13 cellular contexts compared by ENCODE assay signal in the genomic region with DNA sequence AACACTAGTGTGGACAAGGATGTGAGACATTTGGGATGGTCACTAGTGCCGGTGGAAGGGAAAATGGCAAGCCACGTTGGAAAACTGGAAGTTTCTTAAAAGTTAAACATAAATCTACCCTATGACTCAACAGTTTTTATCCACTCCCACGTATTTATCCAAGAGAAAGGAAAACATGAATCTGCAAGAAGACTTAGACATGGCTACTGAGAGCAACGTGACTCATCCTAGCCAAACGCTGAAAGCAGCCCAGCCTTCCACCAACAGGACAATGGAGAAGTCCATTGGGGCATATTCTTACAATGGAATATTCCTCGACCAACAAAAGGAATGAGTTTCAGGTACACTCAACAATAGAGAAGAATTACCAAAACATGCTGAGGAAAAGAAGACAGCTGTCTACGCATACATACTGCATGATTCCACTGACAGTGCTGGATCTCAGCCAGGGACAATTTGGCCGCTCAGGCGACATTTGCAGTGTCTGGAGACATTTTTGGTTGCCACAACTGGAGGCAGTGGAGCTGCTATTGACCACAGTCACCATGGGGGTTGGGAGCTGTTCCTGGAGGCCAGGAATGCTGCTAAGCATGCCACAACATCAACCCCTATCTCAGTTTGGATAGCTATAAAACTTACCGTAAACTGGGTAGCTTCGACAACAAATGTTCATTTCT. TPM values are rescaled to one million over a fixed set of nuclear protein-coding genes. Genes with fewer than 3 reads are reported as not detected.
DNase-seq lines count a peak whose midpoint lies in the region; ATAC-seq, FAIRE-seq and TF ChIP-seq lines count a peak whose summit lies in the region.
"Had no signal": no experiment of that assay in that cellular context is flagged by ENCODE, and none has a peak within 500 bp of the region (broad histone marks: within the 10 kb centered on the region; RNA-seq: fewer than 3 reads in every experiment).

No MANE protein-coding gene starts in this region.

- H4K20me1 ChIP-seq in SK-N-SH (ENCODE audit: insufficient read depth), result no peaks in the 10 kb centered on the region

- no peaks in the 10 kb centered on the region for H3K4me1 ChIP-seq in SK-N-SH (ENCODE audit: control insufficient read depth in 1 of 2, insufficient read depth in 2 of 2, low read depth in 1 of 2, low read length in 1 of 2)
- peaks cover 10 to 12% of the 10 kb centered on the region in 2 donors for H3K4me1 ChIP-seq in small intestine (ENCODE audit: control insufficient read depth in 2 of 2, insufficient read depth in 1 of 2, low read depth in 1 of 2, low read length in 1 of 2)
- no peaks in the 10 kb centered on the region for H3K4me1 ChIP-seq in naive thymus-derived CD4-positive, alpha-beta T cell (ENCODE audit: control insufficient read depth in 2 of 2, insufficient read depth in 2 of 2, low read length in 2 of 2)
- H3K4me1 ChIP-seq: tibial nerve had no signal

- FAIRE-seq in small intestine (lab: Jason Lieb, UNC), result no peak

- no peak for TF ChIP-seq CTCF in SK-N-SH (IDR thresholded peaks at IDR 0.05)
- TF ChIP-seq CTCF in fibroblast of the aortic adventitia (IDR thresholded peaks at IDR 0.05; ENCODE audit: insufficient read depth, low read length), result no peak
- TF ChIP-seq CTCF in glutamatergic neuron (IDR thresholded peaks at IDR 0.05; ENCODE audit: partially characterized antibody, unreplicated experiment), result no peak

- H2AFZ ChIP-seq in SK-N-SH (ENCODE audit: low read depth), result peak overlapping the region; percentile 61; the same call in 1 of the 2 replicates

- no peak overlapping the region for H3K4me3 Mint-ChIP-seq in glutamatergic neuron (ENCODE audit: unreplicated experiment)
- H3K4me3 Mint-ChIP-seq in naive thymus-derived CD4-positive, alpha-beta T cell, result no peak overlapping the region
- H3K4me3 Mint-ChIP-seq: central memory CD8-positive, alpha-beta T cell; T-cell had no signal

- POLR2A ChIA-PET in SK-N-SH (lab: Yijun Ruan, JAX), result no interaction called here
- POLR2A ChIA-PET in naive thymus-derived CD4-positive, alpha-beta T cell (lab: Charles Lee), result no interaction called here

- DNase-seq in DMS 273 (lab: John Stamatoyannopoulos, UW; ENCODE audit: unreplicated experiment) (peak; percentile 29), DMS 273 treated with DMSO at 0.1 percent for 48 hours (lab: John Stamatoyannopoulos, UW) (no peak), SK-N-SH (no peak), fibroblast of the aortic adventitia (ENCODE audit: low read depth) (peak; percentile 85), small intestine (peak; percentile 52), pons (ENCODE audit: low spot score) (no peak), glutamatergic neuron (no peak)
- no peak for DNase-seq in naive thymus-derived CD4-positive, alpha-beta T cell
- DNase-seq: T-cell had no signal

- H3K27me3 Mint-ChIP-seq in glutamatergic neuron (ENCODE audit: unreplicated experiment), result no peaks in the 10 kb centered on the region
- H3K27me3 Mint-ChIP-seq in naive thymus-derived CD4-positive, alpha-beta T cell, result peaks cover 24 to 54% (median 52%) of the 10 kb centered on the region in 5 donors

- TF ChIP-seq RAD21 in SK-N-SH (IDR thresholded peaks at IDR 0.05; ENCODE audit: low read length), result no peak

- WGBS in SK-N-SH (ENCODE audit: low lambda C conversion rate), result 39% methylated on average over 11 of the region's 11 CpGs
- 45 to 63% (median 53%) methylated on average over 11 of the region's 11 CpGs for WGBS in small intestine, 3 donors

- no peaks in the 10 kb centered on the region for H3K9me3 ChIP-seq in SK-N-SH
- no peaks in the 10 kb centered on the region for H3K9me3 ChIP-seq in small intestine (ENCODE audit: control insufficient read depth, low read depth)
- no peaks in the 10 kb centered on the region for H3K9me3 ChIP-seq in naive thymus-derived CD4-positive, alpha-beta T cell (ENCODE audit: control insufficient read depth in 2 of 3, low read length in 3 of 3)

- H3K79me2 ChIP-seq in SK-N-SH (ENCODE audit: insufficient read depth), result no peaks in the 10 kb centered on the region

- no peak for TF ChIP-seq EP300 in SK-N-SH (IDR thresholded peaks at IDR 0.05; ENCODE audit: borderline replicate concordance in 1 of 2, low read depth in 1 of 2, low read length in 1 of 2)

- ATAC-seq in naive thymus-derived CD4-positive, alpha-beta T cell, result no peak
- ATAC-seq: T-cell had no signal

- no peaks in the 10 kb centered on the region for H3K36me3 ChIP-seq in SK-N-SH (replicated peaks in 1 of 2; ENCODE audit: control insufficient read depth in 1 of 2, insufficient read depth in 2 of 2, low read length in 1 of 2)
- H3K36me3 ChIP-seq in small intestine (ENCODE audit: control insufficient read depth in 2 of 2, insufficient read depth in 2 of 2, low read length in 2 of 2), result no peaks in the 10 kb centered on the region
- H3K36me3 ChIP-seq in naive thymus-derived CD4-positive, alpha-beta T cell (ENCODE audit: control insufficient read depth in 2 of 3, insufficient read depth in 3 of 3, low read length in 3 of 3), result no peaks in the 10 kb centered on the region
- H3K36me3 ChIP-seq: tibial nerve had no signal

- H3K27ac ChIP-seq in SK-N-SH (ENCODE audit: low read depth in 2 of 2, low read length in 1 of 2) (peak overlapping the region in 1 of 2 experiments; percentile 72; a peak in 2 of 4 replicates), small intestine (ENCODE audit: low read depth in 1 of 2, low read length in 1 of 2) (peak overlapping the region in 1 of 2 donors; percentile 53)
- no peak overlapping the region for H3K27ac ChIP-seq in naive thymus-derived CD4-positive, alpha-beta T cell (ENCODE audit: low read depth, low read length)
- H3K27ac ChIP-seq: 22Rv1, tibial nerve had no signal

- H3K27me3 ChIP-seq in SK-N-SH (ENCODE audit: insufficient read depth), result no peaks in the 10 kb centered on the region
- H3K27me3 ChIP-seq in small intestine (ENCODE audit: control insufficient read depth in 2 of 2, insufficient read depth in 2 of 2, low read length in 2 of 2), result no peaks in the 10 kb centered on the region
- H3K27me3 ChIP-seq in naive thymus-derived CD4-positive, alpha-beta T cell (ENCODE audit: control insufficient read depth in 2 of 2, insufficient read depth in 2 of 2, low read length in 2 of 2), result peaks cover 0 to 5% of the 10 kb centered on the region in 2 donors

- peaks cover 7% of the 10 kb centered on the region for H3F3A ChIP-seq in SK-N-SH (replicated peaks; ENCODE audit: insufficient read depth)

- peaks cover 4% of the 10 kb centered on the region for H3K4me1 Mint-ChIP-seq in glutamatergic neuron (ENCODE audit: low read depth, unreplicated experiment)
- no peaks in the 10 kb centered on the region for H3K4me1 Mint-ChIP-seq in naive thymus-derived CD4-positive, alpha-beta T cell
- H3K4me1 Mint-ChIP-seq: central memory CD8-positive, alpha-beta T cell; T-cell had no signal

- no peak overlapping the region for H3K4me3 ChIP-seq in SK-N-SH (ENCODE audit: low read depth in 2 of 2, low read length in 1 of 2)
- no peak overlapping the region for H3K4me3 ChIP-seq in fibroblast of the aortic adventitia (ENCODE audit: low read depth, low read length)
- H3K4me3 ChIP-seq in small intestine (ENCODE audit: low read depth in 1 of 2, low read length in 2 of 2), result no peak overlapping the region
- H3K4me3 ChIP-seq in naive thymus-derived CD4-positive, alpha-beta T cell (ENCODE audit: low read length), result no peak overlapping the region
- H3K4me3 ChIP-seq: tibial nerve had no signal

- CTCF ChIA-PET in SK-N-SH (lab: Yijun Ruan, JAX), result interaction anchor here (0.6 to 1.7 kb wide), 3 partner anchors 12 to 30 kb away, joined by 3 to 8 read pairs (median 3); no protein-coding TSS in a partner anchor
- CTCF ChIA-PET in naive thymus-derived CD4-positive, alpha-beta T cell (lab: Charles Lee), result no interaction called here

- H3K4me2 ChIP-seq in SK-N-SH, result peak overlapping the region; percentile 46; the same call in 1 of the 2 replicates

- no peak overlapping the region for H3K27ac Mint-ChIP-seq in glutamatergic neuron (ENCODE audit: unreplicated experiment)
- H3K27ac Mint-ChIP-seq in naive thymus-derived CD4-positive, alpha-beta T cell, result no peak overlapping the region
- H3K27ac Mint-ChIP-seq: T-cell had no signal

- H3K9me2 ChIP-seq in SK-N-SH, result no peaks in the 10 kb centered on the region

- intact Hi-C loops in naive thymus-derived CD4-positive, alpha-beta T cell (cut with micrococcal nuclease), result no loop called here

- H3K9ac ChIP-seq in SK-N-SH, result no peak overlapping the region

- H3K9me3 Mint-ChIP-seq in glutamatergic neuron (ENCODE audit: unreplicated experiment), result peaks cover 3% of the 10 kb centered on the region
- H3K9me3 Mint-ChIP-seq in naive thymus-derived CD4-positive, alpha-beta T cell, result no peaks in the 10 kb centered on the region
- H3K9me3 Mint-ChIP-seq: central memory CD8-positive, alpha-beta T cell; T-cell had no signal

- H3K36me3 Mint-ChIP-seq in glutamatergic neuron (ENCODE audit: unreplicated experiment), result no peaks in the 10 kb centered on the region
- no peaks in the 10 kb centered on the region for H3K36me3 Mint-ChIP-seq in naive thymus-derived CD4-positive, alpha-beta T cell
- H3K36me3 Mint-ChIP-seq: T-cell had no signal

TF ChIP-seq in SK-N-SH, 30 proteins besides CTCF, POLR2A, EP300 and RAD21:
- peak; percentile 51; the same call in 1 of the 2 replicates for TF ChIP-seq FOSL2 (IDR thresholded peaks at IDR 0.05; ENCODE audit: borderline replicate concordance, low read depth)
- no peak for TF ChIP-seq JUND (IDR thresholded peaks at IDR 0.05)

RNA-seq across cellular contexts. Expression of gene SYT13, which starts 21.2 kb away (rescaled TPM):
- polyA plus RNA-seq in SK-N-SH (2012; rRNA removed), result not detected in 2 replicates
- polyA plus RNA-seq in SK-N-SH (2012; cell fraction: cytosol; rRNA removed), result 0.01 TPM in 2 replicates
- not detected in 2 replicates for polyA plus RNA-seq in SK-N-SH (2012; cell fraction: nucleus; rRNA removed)
- total RNA-seq in fibroblast of the aortic adventitia (ENCODE audit: low replicate concordance), result not detected in 2 replicates
- 10 to 100 TPM in 1 of 3 donors, 1 to 10 TPM in 2; 2.0 to 22.5 (median 2.2) TPM for polyA plus RNA-seq in small intestine
- 7.5 TPM for total RNA-seq in glutamatergic neuron (ENCODE audit: unreplicated experiment)
- total RNA-seq in naive thymus-derived CD4-positive, alpha-beta T cell, result not detected
- not detected for polyA plus RNA-seq in naive thymus-derived CD4-positive, alpha-beta T cell
- total RNA-seq: omental fat pad had no signal

Comparison
In these comparisons a context has a peak if more than half of its experiments do, and no peak if none do; other contexts are left out.
1. DNase-seq: peak in DMS 273 (single experiment), fibroblast of the aortic adventitia (single experiment) and small intestine (single experiment); none in DMS 273 treated with DMSO at 0.1 percent for 48 hours (single experiment), SK-N-SH (single experiment), pons (single experiment), glutamatergic neuron (single experiment) and naive thymus-derived CD4-positive, alpha-beta T cell (0 of 9).